Comparison of ENCODE assay signal across 8 cellular contexts in the genomic region with DNA sequence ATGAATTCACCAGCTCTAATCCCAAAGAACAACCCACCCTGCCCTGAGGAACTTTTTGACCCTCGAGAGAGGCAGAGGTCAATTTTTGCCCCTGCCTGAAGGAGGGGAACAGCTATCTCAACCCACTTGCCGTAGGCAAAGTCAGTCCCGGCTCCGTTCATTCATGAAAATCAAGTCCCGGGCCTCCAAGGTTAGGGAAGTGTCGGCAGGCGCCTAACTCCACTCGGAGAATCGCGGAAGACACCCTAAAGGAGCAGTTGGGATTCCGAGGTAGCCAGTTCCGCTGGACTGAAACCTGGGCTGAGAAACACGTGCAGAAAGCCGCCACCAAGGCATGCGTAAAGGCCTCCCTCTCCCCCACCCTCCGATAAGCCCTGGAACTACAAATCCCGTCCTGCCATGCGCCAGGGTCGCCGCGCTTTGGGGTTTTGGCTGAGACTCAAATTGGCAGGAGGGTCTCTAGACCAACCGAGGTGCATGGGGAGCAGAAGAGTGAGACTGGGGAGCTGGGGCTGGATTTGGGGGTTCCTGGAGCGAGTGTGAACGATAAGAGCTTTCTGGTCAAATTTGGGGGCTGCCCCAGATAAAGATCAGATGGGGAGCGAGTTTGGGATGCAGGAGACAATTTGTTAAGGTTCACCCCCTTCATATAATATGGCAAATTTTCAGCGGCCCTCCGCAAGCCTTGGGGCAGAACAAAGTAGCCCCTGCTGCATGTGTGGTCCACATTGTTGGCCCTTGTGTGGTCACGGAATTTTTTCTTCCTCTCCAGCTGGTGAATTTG. TPM values are rescaled to one million over a fixed set of nuclear protein-coding genes. Genes with fewer than 3 reads are reported as not detected.
DNase-seq lines count a peak whose midpoint lies in the region; ATAC-seq and TF ChIP-seq lines count a peak whose summit lies in the region.

Gene TNPO2, minus strand, starts transcription at position 290 of the 784 bp plus-strand sequence. CDS start 2,955 bp downstream, outside the sequence.

- TF ChIP-seq EP300 in ovary (IDR thresholded peaks at IDR 0.05) (no peak), tibial nerve (IDR thresholded peaks at IDR 0.05) (peak in 1 of 2 donors; percentile 15)

- no peaks in the 10 kb centered on the region for H3F3A ChIP-seq in Loucy (ENCODE audit: low read depth)

- no peak for TF ChIP-seq POLR2A in ovary (IDR thresholded peaks at IDR 0.05)
- no peak for TF ChIP-seq POLR2A in tibial nerve (IDR thresholded peaks at IDR 0.05)

- H4K20me1 ChIP-seq in Loucy (ENCODE audit: insufficient read depth, low read length, poor library complexity, severe bottlenecking), result peaks cover 29% of the 10 kb centered on the region

- H3K79me2 ChIP-seq in Loucy (ENCODE audit: insufficient read depth, low read length), result peaks cover 50% of the 10 kb centered on the region

- no peaks in the 10 kb centered on the region for H3K27me3 ChIP-seq in Loucy (ENCODE audit: insufficient read depth, low read length, poor library complexity, severe bottlenecking)
- H3K27me3 ChIP-seq in ovary, result no peaks in the 10 kb centered on the region
- no peaks in the 10 kb centered on the region for H3K27me3 ChIP-seq in tibial nerve

- H3K9me3 Mint-ChIP-seq in activated naive CD4-positive, alpha-beta T cell treated with anti-CD3 and anti-CD28 coated beads, Interleukin-2, amount 50 U/mL, for 72 hours, result no peaks in the 10 kb centered on the region

- H3K4me1 ChIP-seq in Loucy (ENCODE audit: insufficient read depth, low read length, poor library complexity, severe bottlenecking) (peaks cover 26% of the 10 kb centered on the region), ovary (ENCODE audit: insufficient read depth) (peaks cover 8% of the 10 kb centered on the region), tibial nerve (peaks cover 0 to 50% (median 31%) of the 10 kb centered on the region in 4 donors)

- intact Hi-C loops in head of caudate nucleus (cut with DNase I), result loop anchor here (1.0 kb wide), 1 partner anchor 10 kb away; the partner anchor contains the start of gene TRIR
- intact Hi-C loops in ovary (cut with DNase I), result no loop called here

- H3K9ac ChIP-seq in Loucy (ENCODE audit: low read depth, low read length, poor library complexity, severe bottlenecking), result peak within 1 kb of the TSS; percentile 99

- H3K36me3 Mint-ChIP-seq in activated naive CD4-positive, alpha-beta T cell treated with anti-CD3 and anti-CD28 coated beads, Interleukin-2, amount 50 U/mL, for 72 hours, result peaks cover 37 to 41% of the 10 kb centered on the region in 2 donors

- peak within 1 kb of the TSS; percentile 95 to 96 for H3K27ac Mint-ChIP-seq in activated naive CD4-positive, alpha-beta T cell treated with anti-CD3 and anti-CD28 coated beads, Interleukin-2, amount 50 U/mL, for 72 hours

- H3K9me3 ChIP-seq in Loucy (ENCODE audit: insufficient read depth, low read depth, low read length) (no peaks in the 10 kb centered on the region), ovary (no peaks in the 10 kb centered on the region), tibial nerve (no peaks in the 10 kb centered on the region)

- H2AFZ ChIP-seq in Loucy (ENCODE audit: low read length), result peak within 1 kb of the TSS; percentile 88

- DNase-seq in ELR (ENCODE audit: low read depth) (peak; percentile 84), SK-N-DZ (ENCODE audit: low spot score) (peak; percentile 77), head of caudate nucleus (peak; percentile 47 to 88 (median 71)), ovary (peak; percentile 49 to 71 (median 58)), tibial nerve (ENCODE audit: low spot score in 2 of 2) (peak in 1 of 2 donors; percentile 40)
- DNase-seq in activated naive CD4-positive, alpha-beta T cell treated with anti-CD3 and anti-CD28 coated beads, Interleukin-2, amount 50 U/mL, for 72 hours (ENCODE audit: low spot score in 2 of 2), result peak; percentile 72 to 75

- TF ChIP-seq CTCF in Loucy (conservative IDR thresholded peaks at IDR 0.05; ENCODE audit: low read length), result no peak
- TF ChIP-seq CTCF in ovary (IDR thresholded peaks at IDR 0.05), result no peak
- no peak for TF ChIP-seq CTCF in tibial nerve (IDR thresholded peaks at IDR 0.05)

- H3K9me2 ChIP-seq in Loucy (replicated peaks; ENCODE audit: low read depth, low read length), result no peaks in the 10 kb centered on the region

- ATAC-seq in activated naive CD4-positive, alpha-beta T cell treated with anti-CD3 and anti-CD28 coated beads, Interleukin-2, amount 50 U/mL, for 72 hours, result peak; percentile 48 to 61
- no peak for ATAC-seq in GM19397 (IDR thresholded peaks at IDR 0.05; ENCODE audit: unreplicated experiment)

- 1 to 2% (median 1%) methylated on average over 28 of the region's 28 CpGs for WGBS in ovary, 3 donors
- 3% methylated on average over 28 of the region's 28 CpGs for WGBS in tibial nerve, 2 donors

- peaks cover 17% of the 10 kb centered on the region; the same call in 1 of the 2 replicates for H3K36me3 ChIP-seq in Loucy (ENCODE audit: insufficient read depth, low read length)
- no peaks in the 10 kb centered on the region for H3K36me3 ChIP-seq in ovary
- peaks cover 0 to 27% (median 0%) of the 10 kb centered on the region in 3 donors for H3K36me3 ChIP-seq in tibial nerve

- peak within 1 kb of the TSS; percentile 91 to 99 for H3K27ac ChIP-seq in ovary
- H3K27ac ChIP-seq in tibial nerve, result peak within 1 kb of the TSS; percentile 89 to 97 (median 94)

- H3K4me2 ChIP-seq in Loucy (ENCODE audit: low read depth, low read length, poor library complexity, severe bottlenecking), result peak within 1 kb of the TSS; percentile 95

- H3K4me3 ChIP-seq in Loucy (ENCODE audit: low read length, poor library complexity, severe bottlenecking) (peak within 1 kb of the TSS; percentile 94), ovary (peak within 1 kb of the TSS; percentile 78), tibial nerve (peak within 1 kb of the TSS; percentile 68 to 93 (median 79))

RNA-seq across cellular contexts. Expression of gene TNPO2, which starts in this region (rescaled TPM):
- 54.5 and 57.4 TPM in 2 replicates for polyA plus RNA-seq in SK-N-DZ (2014; cell fraction: cytosol; rRNA removed)
- polyA plus RNA-seq in SK-N-DZ (2014; cell fraction: nucleus; rRNA removed), result 168 and 232 TPM in 2 replicates
- total RNA-seq in activated naive CD4-positive, alpha-beta T cell treated with anti-CD3 and anti-CD28 coated beads, Interleukin-2, amount 50 U/mL, for 72 hours, result 100 to 1,000 TPM in 1 of 2 donors, 10 to 100 TPM in 1; 89.6 to 100 TPM
- total RNA-seq in ovary (100 to 1,000 TPM in 2 of 7 donors, 10 to 100 TPM in 5; 42.1 to 109 (median 89.9) TPM), tibial nerve (100 to 1,000 TPM in 1 of 4 donors, 10 to 100 TPM in 3; 56.1 to 120 (median 77.6) TPM)
- polyA plus RNA-seq in ovary, result 10 to 100 TPM; 41.5 to 51.6 TPM
